Comparison of ENCODE assay signal across 24 cellular contexts in genomic region chr3:99883693-99884092, GRCh38.
"Had no signal": no experiment of that assay in that cellular context is flagged by ENCODE, and none has a peak within 500 bp of the region (broad histone marks: within the 10 kb centered on the region; RNA-seq: fewer than 3 reads in every experiment).

No MANE protein-coding gene starts in this region.

- H3K4me3 Mint-ChIP-seq: dendritic cell treated with granulocyte-macrophage colony-stimulating factor and Interleukin-4, amounts not matched to agents 40 ng/mL and 50 ng/mL, for 4 days; effector memory CD8-positive, alpha-beta T cell; nephron progenitor cell; stimulated activated naive B cell treated with anti-CD40 and anti-IgM and Interleukin-4, amounts not matched to agents 10 μg/mL and 1 μg/mL and 100 μg/mL, for 72 hours; stimulated activated naive CD8-positive, alpha-beta T cell treated with anti-CD3 and anti-CD28 coated beads, Interleukin-15, amount 100 ng/mL, for 72 hours had no signal

- H3K27me3 ChIP-seq: heart left ventricle, left lung, sigmoid colon, transverse colon had no signal

- DNase-seq: effector memory CD8-positive, alpha-beta T cell; foreskin melanocyte; heart left ventricle; hippocampal formation; left lung; mesenchymal stem cell; naive thymus-derived CD4-positive, alpha-beta T cell; nephron progenitor cell; retina; sigmoid colon; stimulated activated CD4-positive, alpha-beta T cell treated with anti-CD3 and anti-CD28 coated beads, Interleukin-2, amount 100 ng/mL, for 24 hours; stimulated activated CD4-positive, alpha-beta T cell treated with anti-CD3 and anti-CD28 coated beads, Interleukin-4, amount 100 ng/mL, for 4 hours; stimulated activated naive B cell treated with anti-CD40 and anti-IgM and Interleukin-4, amounts not matched to agents 10 μg/mL and 1 μg/mL and 100 μg/mL, for 72 hours; stimulated activated naive CD8-positive, alpha-beta T cell treated with anti-CD3 and anti-CD28 coated beads, Interleukin-15, amount 100 ng/mL, for 72 hours; substantia nigra; transverse colon had no signal

- H2AFZ ChIP-seq: parathyroid adenoma had no signal

- H3K27me3 Mint-ChIP-seq: dendritic cell treated with granulocyte-macrophage colony-stimulating factor and Interleukin-4, amounts not matched to agents 40 ng/mL and 50 ng/mL, for 4 days; effector memory CD8-positive, alpha-beta T cell; stimulated activated naive B cell treated with anti-CD40 and anti-IgM and Interleukin-4, amounts not matched to agents 10 μg/mL and 1 μg/mL and 100 μg/mL, for 72 hours; stimulated activated naive CD8-positive, alpha-beta T cell treated with anti-CD3 and anti-CD28 coated beads, Interleukin-15, amount 100 ng/mL, for 72 hours had no signal

- FAIRE-seq: colon, islet of Langerhans had no signal

- H3K4me3 ChIP-seq: heart left ventricle, left lung, lung, prostate gland, sigmoid colon, skin epidermis, thoracic aorta, transverse colon had no signal

- H3K27ac Mint-ChIP-seq: dendritic cell treated with granulocyte-macrophage colony-stimulating factor and Interleukin-4, amounts not matched to agents 40 ng/mL and 50 ng/mL, for 4 days; stimulated activated naive B cell treated with anti-CD40 and anti-IgM and Interleukin-4, amounts not matched to agents 10 μg/mL and 1 μg/mL and 100 μg/mL, for 72 hours; stimulated activated naive CD8-positive, alpha-beta T cell treated with anti-CD3 and anti-CD28 coated beads, Interleukin-15, amount 100 ng/mL, for 72 hours had no signal

- ATAC-seq: heart left ventricle; left lung; stimulated activated naive B cell treated with anti-CD40 and anti-IgM and Interleukin-4, amounts not matched to agents 10 μg/mL and 1 μg/mL and 100 μg/mL, for 72 hours; stimulated activated naive CD8-positive, alpha-beta T cell treated with anti-CD3 and anti-CD28 coated beads, Interleukin-15, amount 100 ng/mL, for 72 hours had no signal

- H3K9me3 ChIP-seq: heart left ventricle, left lung, prostate gland, sigmoid colon, thoracic aorta, transverse colon had no signal

- H3K9ac ChIP-seq: parathyroid adenoma had no signal

- H3K79me2 ChIP-seq: parathyroid adenoma had no signal

- H3K36me3 ChIP-seq: heart left ventricle, left lung, prostate gland, sigmoid colon, thoracic aorta, transverse colon had no signal

- H3K4me1 ChIP-seq: prostate gland had no signal

- H3K9me3 Mint-ChIP-seq: dendritic cell treated with granulocyte-macrophage colony-stimulating factor and Interleukin-4, amounts not matched to agents 40 ng/mL and 50 ng/mL, for 4 days; effector memory CD8-positive, alpha-beta T cell; nephron progenitor cell; stimulated activated naive B cell treated with anti-CD40 and anti-IgM and Interleukin-4, amounts not matched to agents 10 μg/mL and 1 μg/mL and 100 μg/mL, for 72 hours; stimulated activated naive CD8-positive, alpha-beta T cell treated with anti-CD3 and anti-CD28 coated beads, Interleukin-15, amount 100 ng/mL, for 72 hours had no signal

- H3K27ac ChIP-seq: left lung, parathyroid adenoma, prostate gland had no signal
